Comparison of ENCODE assay signal across 7 cellular contexts in genomic region chr19:56261932-56262331, GRCh38. TPM values are rescaled to one million over a fixed set of nuclear protein-coding genes. Genes with fewer than 3 reads are reported as not detected.
"Had no signal": no experiment of that assay in that cellular context is flagged by ENCODE, and none has a peak within 500 bp of the region (broad histone marks: within the 10 kb centered on the region; RNA-seq: fewer than 3 reads in every experiment).

No MANE protein-coding gene starts in this region.

RNA-seq across cellular contexts. Expression of gene EDDM13, which starts 10.6 kb away (rescaled TPM):
- total RNA-seq: GM23248, GM23338, H1, H4, H7, H9, HFFc6 had no signal
- polyA plus RNA-seq: GM23248, H1 had no signal

RNA-seq across cellular contexts. Expression of gene ZSCAN5C, which starts 59.9 kb away (rescaled TPM):
- total RNA-seq: GM23248, GM23338, H1, H4, H7, H9, HFFc6 had no signal
- polyA plus RNA-seq: GM23248, GM23338, H1 had no signal
